In genomic region chr10:82251222-82251977, GRCh38 we compare ENCODE assay signal across 27 cellular contexts.
"Had no signal": no experiment of that assay in that cellular context is flagged by ENCODE, and none has a peak within 500 bp of the region (broad histone marks: within the 10 kb centered on the region; RNA-seq: fewer than 3 reads in every experiment).

No MANE protein-coding gene starts in this region.

- H3K27ac Mint-ChIP-seq: activated naive CD4-positive, alpha-beta T cell treated with anti-CD3 and anti-CD28 coated beads, Interleukin-2, amount 50 U/mL, for 72 hours; activated T-cell treated with anti-CD3 and anti-CD28 coated beads, Interleukin-2, amount 50 U/mL, for 72 hours; nephron progenitor cell; stimulated activated naive B cell treated with anti-CD40 and anti-IgM and Interleukin-4, amounts not matched to agents 10 μg/mL and 1 μg/mL and 100 μg/mL, for 72 hours had no signal

- ATAC-seq: activated naive CD4-positive, alpha-beta T cell treated with anti-CD3 and anti-CD28 coated beads, Interleukin-2, amount 50 U/mL, for 72 hours; activated T-cell treated with anti-CD3 and anti-CD28 coated beads, Interleukin-2, amount 50 U/mL, for 72 hours; esophagus mucosa; mucosa of descending colon; psoas muscle; right cardiac atrium; stimulated activated naive B cell treated with anti-CD40 and anti-IgM and Interleukin-4, amounts not matched to agents 10 μg/mL and 1 μg/mL and 100 μg/mL, for 72 hours had no signal

- H3K4me3 ChIP-seq: breast epithelium, left ventricle myocardium inferior, lung, mucosa of descending colon, psoas muscle, stomach, thyroid gland, upper lobe of left lung, vagina had no signal

- H3K79me2 ChIP-seq: parathyroid adenoma had no signal

- H3K4me1 ChIP-seq: breast epithelium, left ventricle myocardium inferior, parathyroid adenoma, psoas muscle, thyroid gland, vagina had no signal

- H3K27ac ChIP-seq: breast epithelium, left ventricle myocardium inferior, parathyroid adenoma, psoas muscle, stomach, thyroid gland, upper lobe of left lung, vagina had no signal

- H3K9me3 ChIP-seq: breast epithelium, left ventricle myocardium inferior, mucosa of descending colon, psoas muscle, stomach, thyroid gland, upper lobe of left lung, vagina had no signal

- H3K4me1 Mint-ChIP-seq: stimulated activated naive B cell treated with anti-CD40 and anti-IgM and Interleukin-4, amounts not matched to agents 10 μg/mL and 1 μg/mL and 100 μg/mL, for 72 hours had no signal

- H3K27me3 Mint-ChIP-seq: stimulated activated naive B cell treated with anti-CD40 and anti-IgM and Interleukin-4, amounts not matched to agents 10 μg/mL and 1 μg/mL and 100 μg/mL, for 72 hours had no signal

- DNase-seq: activated CD4-positive, alpha-beta T cell treated with anti-CD3 and anti-CD28 coated beads for 4 hours; activated CD4-positive, alpha-beta T cell treated with anti-CD3 and anti-CD28 coated beads, Interleukin-2, amount 50 U/mL, for 4 hours; activated naive CD4-positive, alpha-beta T cell; activated T-cell treated with anti-CD3 and anti-CD28 coated beads for 4 hours; activated T-cell treated with anti-CD3 and anti-CD28 coated beads, Interleukin-2, amount 50 U/mL, for 72 hours; central memory CD4-positive, alpha-beta T cell; head of caudate nucleus; hippocampal formation; islet precursor cell; left ventricle myocardium inferior; mucosa of descending colon; nephron progenitor cell; nucleus accumbens; psoas muscle; right cardiac atrium; stimulated activated CD4-positive, alpha-beta T cell treated with anti-CD3 and anti-CD28 coated beads, Interleukin-15, amount 100 ng/mL, for 24 hours; stimulated activated CD4-positive, alpha-beta T cell treated with anti-CD3 and anti-CD28 coated beads, Interleukin-2, amount 100 ng/mL, for 24 hours; stimulated activated naive B cell treated with anti-CD40 and anti-IgM and Interleukin-4, amounts not matched to agents 10 μg/mL and 1 μg/mL and 100 μg/mL, for 72 hours; stomach; thyroid gland; upper lobe of left lung had no signal

- H3K9ac ChIP-seq: parathyroid adenoma had no signal

- H3K27me3 ChIP-seq: breast epithelium, stomach, thyroid gland, upper lobe of left lung, vagina had no signal

- H2AFZ ChIP-seq: parathyroid adenoma had no signal

- H3K36me3 Mint-ChIP-seq: activated naive CD4-positive, alpha-beta T cell treated with anti-CD3 and anti-CD28 coated beads, Interleukin-2, amount 50 U/mL, for 72 hours; stimulated activated naive B cell treated with anti-CD40 and anti-IgM and Interleukin-4, amounts not matched to agents 10 μg/mL and 1 μg/mL and 100 μg/mL, for 72 hours had no signal

- H3K36me3 ChIP-seq: breast epithelium, left ventricle myocardium inferior, stomach, thyroid gland, upper lobe of left lung, vagina had no signal

- H3K9me3 Mint-ChIP-seq: nephron progenitor cell had no signal

- H3K4me3 Mint-ChIP-seq: activated T-cell treated with anti-CD3 and anti-CD28 coated beads, Interleukin-2, amount 50 U/mL, for 72 hours; nephron progenitor cell; stimulated activated naive B cell treated with anti-CD40 and anti-IgM and Interleukin-4, amounts not matched to agents 10 μg/mL and 1 μg/mL and 100 μg/mL, for 72 hours had no signal
